ENCODE assay signal across 8 cellular contexts in the genomic region with DNA sequence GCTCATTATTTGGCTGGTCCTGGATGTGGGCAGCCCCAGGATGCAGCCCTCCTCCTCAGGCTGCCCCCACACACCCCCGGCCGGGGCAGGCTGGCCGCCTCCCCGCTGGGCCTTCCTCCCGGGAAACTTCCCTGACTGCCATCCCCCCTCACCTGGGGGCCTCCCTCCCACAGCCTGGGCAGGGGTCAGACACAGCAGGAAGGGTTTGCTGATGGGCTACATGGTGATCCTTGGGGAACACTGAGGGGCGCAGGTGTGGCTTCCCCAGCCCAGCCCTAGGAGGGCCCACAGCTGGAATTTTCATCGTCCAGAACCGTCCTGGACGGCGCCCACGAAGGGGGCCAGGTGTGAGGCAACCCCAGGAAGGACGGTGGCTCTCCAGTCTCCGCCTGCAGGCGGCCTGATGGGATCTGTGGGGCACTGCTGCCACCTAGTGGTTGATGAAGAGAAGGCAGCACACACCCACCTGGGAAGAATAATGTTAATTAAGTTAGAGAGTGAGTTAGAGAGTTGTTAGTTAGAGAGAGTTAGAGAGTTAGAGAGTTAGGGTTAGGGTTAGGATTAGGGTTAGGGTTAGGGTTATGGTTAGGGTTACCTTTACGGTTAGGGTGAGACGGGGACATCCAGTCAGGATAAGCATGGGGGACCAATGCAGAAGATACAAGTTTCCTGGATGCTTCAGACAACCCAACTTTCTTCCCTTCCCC.
A peak's percentile ranks its signal among the peaks of the same experiment; 100 is the strongest.
DNase-seq lines count a peak whose midpoint lies in the region; ATAC-seq, FAIRE-seq and TF ChIP-seq lines count a peak whose summit lies in the region.

No MANE protein-coding gene starts in this region.

- H4K20me1 ChIP-seq in HepG2 (ENCODE audit: insufficient read depth, low read length): no peaks in the 10 kb centered on the region

- POLR2A ChIA-PET in A549 (lab: Yijun Ruan, JAX) (no interaction called here), HepG2 (lab: Yijun Ruan, JAX) (no interaction called here)

- peak; percentile 65 to 77 for ATAC-seq in A549
- peak; percentile 81 for ATAC-seq in HepG2

- H3K4me2 ChIP-seq in A549 (peak overlapping the region; percentile 49; the same call in 1 of the 3 replicates), HepG2 (ENCODE audit: low read depth, low read length) (no peak overlapping the region)

- intact Hi-C loops in HepG2 (cut with micrococcal nuclease; ENCODE audit: unreplicated experiment): loop anchor here (1.0 kb wide), 2 partner anchors 545 to 633 kb away; no protein-coding TSS in a partner anchor

- FAIRE-seq in A549 (lab: Jason Lieb, UNC) (no peak), HepG2 (lab: Jason Lieb, UNC) (peak; percentile 78)

- TF ChIP-seq RAD21 in A549 (conservative IDR thresholded peaks at IDR 0.05 in 1 of 2, IDR thresholded peaks at IDR 0.05 in 1 of 2): peak; percentile 94 to 96
- TF ChIP-seq RAD21 in HepG2 (CRISPR knock-in tag; IDR thresholded peaks at IDR 0.05): peak; percentile 95

- no peak for TF ChIP-seq POLR2A in A549 (IDR thresholded peaks at IDR 0.05; ENCODE audit: low read length)
- no peak for TF ChIP-seq POLR2A in HepG2 (IDR thresholded peaks at IDR 0.05; ENCODE audit: insufficient read depth in 1 of 2, low read depth in 2 of 2, low read length in 2 of 2)

- TF ChIP-seq CTCF in A549 (IDR thresholded peaks at IDR 0.05): peak; percentile 82
- TF ChIP-seq CTCF in choroid plexus epithelial cell (conservative IDR thresholded peaks at IDR 0.05; ENCODE audit: low read depth, low read length): peak; percentile 97
- TF ChIP-seq CTCF in HepG2 (CRISPR knock-in tag; IDR thresholded peaks at IDR 0.05): peak; percentile 95

- no peak overlapping the region for H3K4me3 ChIP-seq in A549
- no peak overlapping the region for H3K4me3 ChIP-seq in choroid plexus epithelial cell (ENCODE audit: low read depth, low read length)
- H3K4me3 ChIP-seq in HepG2 (replicated peaks in 1 of 3; ENCODE audit: insufficient read depth in 1 of 3, low read depth in 2 of 3, low read length in 3 of 3): no peak overlapping the region

- WGBS in A549 (ENCODE audit: missing lambda C conversion rate): 2% methylated on average over 3 of the region's 16 CpGs
- 0% methylated on average over 5 of the region's 16 CpGs for WGBS in HepG2 (ENCODE audit: low lambda C conversion rate)

- TF ChIP-seq EP300 in A549 (IDR thresholded peaks at IDR 0.05) (no peak), HepG2 (IDR thresholded peaks at IDR 0.05; ENCODE audit: low read depth in 2 of 2, low read length in 2 of 2) (no peak), HepG2 (CRISPR knock-in tag; IDR thresholded peaks at IDR 0.05; ENCODE audit: borderline replicate concordance) (no peak)

- H3K27ac ChIP-seq in A549 (peak overlapping the region in 1 of 2 experiments; percentile 64; a peak in 3 of 6 replicates), HepG2 (ENCODE audit: extremely low read length, insufficient read depth, low read length) (no peak overlapping the region)

- H3K9ac ChIP-seq in HepG2 (ENCODE audit: insufficient read depth, low read depth, low read length): no peak overlapping the region

- H3K79me2 ChIP-seq in HepG2 (ENCODE audit: insufficient read depth, low read length): no peaks in the 10 kb centered on the region

- H3K27me3 ChIP-seq in HepG2 (ENCODE audit: control insufficient read depth in 1 of 2, insufficient read depth in 2 of 2, low read length in 2 of 2): peaks cover 1 to 24% of the 10 kb centered on the region in 2 experiments

- H3K9me3 ChIP-seq in A549 (no peaks in the 10 kb centered on the region), HepG2 (ENCODE audit: low read length) (no peaks in the 10 kb centered on the region)

- no TSS peak for BruUV-seq in HepG2 (replicated peaks; lab: Mats Ljungman, UMichigan)

- no peaks in the 10 kb centered on the region for H3K36me3 ChIP-seq in HepG2 (replicated peaks in 1 of 2; ENCODE audit: control insufficient read depth in 1 of 2, insufficient read depth in 2 of 2, low read length in 2 of 2)

- in situ Hi-C loops in HepG2 (cut with HindIII; ENCODE audit: extremely low pct_ligation_motif_present, low pct_unique_long_range_greater_than_20kb): loop anchor here (5.0 to 25.0 kb wide), 4 partner anchors 271 to 739 kb away; a partner anchor contains a TSS

- DNase-seq in A549 (ENCODE audit: low read depth in 1 of 2, low spot score in 1 of 2) (peak; percentile 46 to 55), GM19238 (ENCODE audit: insufficient read length, low spot score) (peak; percentile 74), NCI-H460 (ENCODE audit: extremely low read depth, low read depth) (peak; percentile 58), choroid plexus epithelial cell (ENCODE audit: low read depth) (peak; percentile 68), HepG2 (ENCODE audit: low spot score) (peak; percentile 51), cortex of kidney (lab: John Stamatoyannopoulos, UW) (no peak)
- peak; percentile 82 for DNase-seq in activated CD4-positive, alpha-beta T cell treated with anti-CD3 and anti-CD28 coated beads, Interleukin-2, amount 50 U/mL, for 1 hour
- DNase-seq in stimulated activated CD4-positive, alpha-beta T cell treated with anti-CD3 and anti-CD28 coated beads, TNF-alpha, amount 100 ng/mL, for 1 hour (ENCODE audit: low read depth in 3 of 3, low spot score in 1 of 3): peak; percentile 56 to 72 (median 69)

- no peak overlapping the region for H2AFZ ChIP-seq in HepG2 (ENCODE audit: low read length)

- CTCF ChIA-PET in A549 (lab: Yijun Ruan, JAX) (interaction anchor here (0.5 to 6.5 kb wide), 66 partner anchors 8 to 1078 kb away, joined by 3 to 166 read pairs (median 3); no protein-coding TSS in a partner anchor), HepG2 (lab: Yijun Ruan, JAX; ENCODE audit: low intra/inter-chr PET ratio, low total read pairs) (interaction anchor here (0.6 to 2.8 kb wide), 3 partner anchors 58 to 633 kb away, joined by 3 to 27 read pairs (median 10); no protein-coding TSS in a partner anchor)

- peaks cover 5% of the 10 kb centered on the region; the same call in 1 of the 3 replicates for H3K4me1 ChIP-seq in A549
- H3K4me1 ChIP-seq in HepG2 (ENCODE audit: insufficient read depth, low read length): no peaks in the 10 kb centered on the region

TF ChIP-seq in A549, 52 proteins besides CTCF, POLR2A, EP300 and RAD21:
- TF ChIP-seq SMC3 (IDR thresholded peaks at IDR 0.05) (peak; percentile 75), ZC3H11A (IDR thresholded peaks at IDR 0.05) (no peak)

TF ChIP-seq in HepG2, 621 proteins besides CTCF, POLR2A, EP300 and RAD21 (continues in another document):
- TF ChIP-seq, protein P1, sequence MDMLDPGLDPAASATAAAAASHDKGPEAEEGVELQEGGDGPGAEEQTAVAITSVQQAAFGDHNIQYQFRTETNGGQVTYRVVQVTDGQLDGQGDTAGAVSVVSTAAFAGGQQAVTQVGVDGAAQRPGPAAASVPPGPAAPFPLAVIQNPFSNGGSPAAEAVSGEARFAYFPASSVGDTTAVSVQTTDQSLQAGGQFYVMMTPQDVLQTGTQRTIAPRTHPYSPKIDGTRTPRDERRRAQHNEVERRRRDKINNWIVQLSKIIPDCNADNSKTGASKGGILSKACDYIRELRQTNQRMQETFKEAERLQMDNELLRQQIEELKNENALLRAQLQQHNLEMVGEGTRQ (IDR thresholded peaks at IDR 0.05; ENCODE audit: low read depth, low read length): no peak
- TF ChIP-seq, protein P1 (CRISPR knock-in tag; IDR thresholded peaks at IDR 0.05; ENCODE audit: borderline replicate concordance): no peak
- peak; percentile 38; the same call in 1 of the 2 replicates for TF ChIP-seq CEBPB (IDR thresholded peaks at IDR 0.05; ENCODE audit: borderline replicate concordance, low read depth, low read length)
- no peak for TF ChIP-seq PHF20 (CRISPR knock-in tag; IDR thresholded peaks at IDR 0.05)
- TF ChIP-seq ZNF484 (CRISPR knock-in tag; IDR thresholded peaks at IDR 0.05; ENCODE audit: borderline replicate concordance, low read depth): no peak
- TF ChIP-seq ZFP90 (CRISPR knock-in tag; IDR thresholded peaks at IDR 0.05; ENCODE audit: borderline replicate concordance): no peak
- TF ChIP-seq RFX3 (CRISPR knock-in tag; IDR thresholded peaks at IDR 0.05): no peak
- TF ChIP-seq, protein P2, sequence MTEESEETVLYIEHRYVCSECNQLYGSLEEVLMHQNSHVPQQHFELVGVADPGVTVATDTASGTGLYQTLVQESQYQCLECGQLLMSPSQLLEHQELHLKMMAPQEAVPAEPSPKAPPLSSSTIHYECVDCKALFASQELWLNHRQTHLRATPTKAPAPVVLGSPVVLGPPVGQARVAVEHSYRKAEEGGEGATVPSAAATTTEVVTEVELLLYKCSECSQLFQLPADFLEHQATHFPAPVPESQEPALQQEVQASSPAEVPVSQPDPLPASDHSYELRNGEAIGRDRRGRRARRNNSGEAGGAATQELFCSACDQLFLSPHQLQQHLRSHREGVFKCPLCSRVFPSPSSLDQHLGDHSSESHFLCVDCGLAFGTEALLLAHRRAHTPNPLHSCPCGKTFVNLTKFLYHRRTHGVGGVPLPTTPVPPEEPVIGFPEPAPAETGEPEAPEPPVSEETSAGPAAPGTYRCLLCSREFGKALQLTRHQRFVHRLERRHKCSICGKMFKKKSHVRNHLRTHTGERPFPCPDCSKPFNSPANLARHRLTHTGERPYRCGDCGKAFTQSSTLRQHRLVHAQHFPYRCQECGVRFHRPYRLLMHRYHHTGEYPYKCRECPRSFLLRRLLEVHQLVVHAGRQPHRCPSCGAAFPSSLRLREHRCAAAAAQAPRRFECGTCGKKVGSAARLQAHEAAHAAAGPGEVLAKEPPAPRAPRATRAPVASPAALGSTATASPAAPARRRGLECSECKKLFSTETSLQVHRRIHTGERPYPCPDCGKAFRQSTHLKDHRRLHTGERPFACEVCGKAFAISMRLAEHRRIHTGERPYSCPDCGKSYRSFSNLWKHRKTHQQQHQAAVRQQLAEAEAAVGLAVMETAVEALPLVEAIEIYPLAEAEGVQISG (CRISPR knock-in tag; IDR thresholded peaks at IDR 0.05): no peak
- 0 out of 2 replicates have a peak, but pooled peaks have one; percentile 16 for TF ChIP-seq FOXO1 (CRISPR knock-in tag; IDR thresholded peaks at IDR 0.05)
- TF ChIP-seq ISX (CRISPR knock-in tag; conservative IDR thresholded peaks at IDR 0.05): no peak
- TF ChIP-seq ZNF674 (CRISPR knock-in tag; IDR thresholded peaks at IDR 0.05; ENCODE audit: low read depth): no peak
- TF ChIP-seq GPN1 (CRISPR knock-in tag; IDR thresholded peaks at IDR 0.05; ENCODE audit: borderline replicate concordance): no peak
